1 cellular context compared by ENCODE assay signal in the genomic region with DNA sequence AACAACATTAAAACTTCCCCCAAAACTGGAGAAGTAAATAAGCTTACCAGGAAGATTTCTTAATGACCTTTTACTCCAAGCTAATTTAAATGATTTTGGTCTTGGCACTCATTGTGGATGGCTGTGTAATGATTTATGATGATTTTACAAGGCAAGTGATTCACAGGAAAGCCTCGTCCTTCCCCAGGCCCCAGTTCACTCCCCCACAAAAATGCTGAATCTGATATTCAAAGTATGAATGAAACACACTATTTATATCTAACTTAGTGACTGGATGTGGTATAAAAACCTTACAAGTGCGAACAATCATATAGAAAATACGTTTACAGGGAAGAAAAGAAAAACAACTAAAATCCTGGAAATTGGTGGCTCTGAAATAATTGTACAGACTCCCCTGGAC.
TF ChIP-seq lines count a peak whose summit lies in the region.

No MANE protein-coding gene starts in this region.

TF ChIP-seq in HEK293, 187 proteins besides CTCF, POLR2A, EP300 and RAD21 (continued from another document):
- TF ChIP-seq, protein P1, sequence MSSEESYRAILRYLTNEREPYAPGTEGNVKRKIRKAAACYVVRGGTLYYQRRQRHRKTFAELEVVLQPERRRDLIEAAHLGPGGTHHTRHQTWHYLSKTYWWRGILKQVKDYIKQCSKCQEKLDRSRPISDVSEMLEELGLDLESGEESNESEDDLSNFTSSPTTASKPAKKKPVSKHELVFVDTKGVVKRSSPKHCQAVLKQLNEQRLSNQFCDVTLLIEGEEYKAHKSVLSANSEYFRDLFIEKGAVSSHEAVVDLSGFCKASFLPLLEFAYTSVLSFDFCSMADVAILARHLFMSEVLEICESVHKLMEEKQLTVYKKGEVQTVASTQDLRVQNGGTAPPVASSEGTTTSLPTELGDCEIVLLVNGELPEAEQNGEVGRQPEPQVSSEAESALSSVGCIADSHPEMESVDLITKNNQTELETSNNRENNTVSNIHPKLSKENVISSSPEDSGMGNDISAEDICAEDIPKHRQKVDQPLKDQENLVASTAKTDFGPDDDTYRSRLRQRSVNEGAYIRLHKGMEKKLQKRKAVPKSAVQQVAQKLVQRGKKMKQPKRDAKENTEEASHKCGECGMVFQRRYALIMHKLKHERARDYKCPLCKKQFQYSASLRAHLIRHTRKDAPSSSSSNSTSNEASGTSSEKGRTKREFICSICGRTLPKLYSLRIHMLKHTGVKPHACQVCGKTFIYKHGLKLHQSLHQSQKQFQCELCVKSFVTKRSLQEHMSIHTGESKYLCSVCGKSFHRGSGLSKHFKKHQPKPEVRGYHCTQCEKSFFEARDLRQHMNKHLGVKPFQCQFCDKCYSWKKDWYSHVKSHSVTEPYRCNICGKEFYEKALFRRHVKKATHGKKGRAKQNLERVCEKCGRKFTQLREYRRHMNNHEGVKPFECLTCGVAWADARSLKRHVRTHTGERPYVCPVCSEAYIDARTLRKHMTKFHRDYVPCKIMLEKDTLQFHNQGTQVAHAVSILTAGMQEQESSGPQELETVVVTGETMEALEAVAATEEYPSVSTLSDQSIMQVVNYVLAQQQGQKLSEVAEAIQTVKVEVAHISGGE (tag by site-specific recombination; conservative IDR thresholded peaks at IDR 0.05; ENCODE audit: low read depth), result no peak
- TF ChIP-seq ZNF776 (tag by site-specific recombination; IDR thresholded peaks at IDR 0.05; ENCODE audit: borderline replicate concordance) (no peak), ZSCAN18 (tag by site-specific recombination; IDR thresholded peaks at IDR 0.05) (no peak), WT1 (tag by site-specific recombination; IDR thresholded peaks at IDR 0.05) (0 out of 2 replicates have a peak, but pooled peaks have one; percentile 16), ZSCAN30 (tag by site-specific recombination; IDR thresholded peaks at IDR 0.05) (no peak), ZNF658 (tag by site-specific recombination; IDR thresholded peaks at IDR 0.05) (no peak), REPIN1 (tag by site-specific recombination; IDR thresholded peaks at IDR 0.05; ENCODE audit: low read depth) (no peak), ZNF311 (tag by site-specific recombination; IDR thresholded peaks at IDR 0.05; ENCODE audit: borderline replicate concordance) (no peak), ZNF112 (tag by site-specific recombination; IDR thresholded peaks at IDR 0.05) (no peak), ZBTB1 (tag by site-specific recombination; IDR thresholded peaks at IDR 0.05) (no peak), ZNF561 (tag by site-specific recombination; IDR thresholded peaks at IDR 0.05; ENCODE audit: borderline replicate concordance) (no peak), GLI4 (tag by site-specific recombination; IDR thresholded peaks at IDR 0.05) (no peak)
- TF ChIP-seq, protein P2, sequence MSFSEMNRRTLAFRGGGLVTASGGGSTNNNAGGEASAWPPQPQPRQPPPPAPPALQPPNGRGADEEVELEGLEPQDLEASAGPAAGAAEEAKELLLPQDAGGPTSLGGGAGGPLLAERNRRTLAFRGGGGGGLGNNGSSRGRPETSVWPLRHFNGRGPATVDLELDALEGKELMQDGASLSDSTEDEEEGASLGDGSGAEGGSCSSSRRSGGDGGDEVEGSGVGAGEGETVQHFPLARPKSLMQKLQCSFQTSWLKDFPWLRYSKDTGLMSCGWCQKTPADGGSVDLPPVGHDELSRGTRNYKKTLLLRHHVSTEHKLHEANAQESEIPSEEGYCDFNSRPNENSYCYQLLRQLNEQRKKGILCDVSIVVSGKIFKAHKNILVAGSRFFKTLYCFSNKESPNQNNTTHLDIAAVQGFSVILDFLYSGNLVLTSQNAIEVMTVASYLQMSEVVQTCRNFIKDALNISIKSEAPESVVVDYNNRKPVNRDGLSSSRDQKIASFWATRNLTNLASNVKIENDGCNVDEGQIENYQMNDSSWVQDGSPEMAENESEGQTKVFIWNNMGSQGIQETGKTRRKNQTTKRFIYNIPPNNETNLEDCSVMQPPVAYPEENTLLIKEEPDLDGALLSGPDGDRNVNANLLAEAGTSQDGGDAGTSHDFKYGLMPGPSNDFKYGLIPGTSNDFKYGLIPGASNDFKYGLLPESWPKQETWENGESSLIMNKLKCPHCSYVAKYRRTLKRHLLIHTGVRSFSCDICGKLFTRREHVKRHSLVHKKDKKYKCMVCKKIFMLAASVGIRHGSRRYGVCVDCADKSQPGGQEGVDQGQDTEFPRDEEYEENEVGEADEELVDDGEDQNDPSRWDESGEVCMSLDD (tag by site-specific recombination; IDR thresholded peaks at IDR 0.05), result no peak
- TF ChIP-seq, protein P3, sequence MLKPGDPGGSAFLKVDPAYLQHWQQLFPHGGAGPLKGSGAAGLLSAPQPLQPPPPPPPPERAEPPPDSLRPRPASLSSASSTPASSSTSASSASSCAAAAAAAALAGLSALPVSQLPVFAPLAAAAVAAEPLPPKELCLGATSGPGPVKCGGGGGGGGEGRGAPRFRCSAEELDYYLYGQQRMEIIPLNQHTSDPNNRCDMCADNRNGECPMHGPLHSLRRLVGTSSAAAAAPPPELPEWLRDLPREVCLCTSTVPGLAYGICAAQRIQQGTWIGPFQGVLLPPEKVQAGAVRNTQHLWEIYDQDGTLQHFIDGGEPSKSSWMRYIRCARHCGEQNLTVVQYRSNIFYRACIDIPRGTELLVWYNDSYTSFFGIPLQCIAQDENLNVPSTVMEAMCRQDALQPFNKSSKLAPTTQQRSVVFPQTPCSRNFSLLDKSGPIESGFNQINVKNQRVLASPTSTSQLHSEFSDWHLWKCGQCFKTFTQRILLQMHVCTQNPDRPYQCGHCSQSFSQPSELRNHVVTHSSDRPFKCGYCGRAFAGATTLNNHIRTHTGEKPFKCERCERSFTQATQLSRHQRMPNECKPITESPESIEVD (tag by site-specific recombination; IDR thresholded peaks at IDR 0.05), result peak; percentile 13; the same call in 1 of the 2 replicates
